25 cellular contexts compared by ENCODE assay signal in the genomic region with DNA sequence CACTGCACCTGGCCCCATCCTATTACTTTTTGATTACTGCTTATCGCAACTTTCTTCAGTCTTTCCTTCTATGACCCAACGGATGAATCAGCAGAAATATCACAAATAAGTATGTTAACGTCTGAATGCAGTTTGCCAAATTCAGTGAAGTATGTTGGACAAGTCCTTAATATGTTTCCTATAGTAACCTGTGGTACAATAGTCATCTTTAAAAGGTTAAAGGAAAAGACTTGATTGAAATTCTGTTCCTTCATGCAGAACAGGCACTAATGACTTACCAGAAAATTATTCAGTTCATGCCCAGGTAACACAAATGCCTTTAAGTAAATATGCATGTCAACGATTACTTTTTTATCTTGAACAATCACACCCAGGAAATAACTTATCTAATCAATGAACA.
DNase-seq lines count a peak whose midpoint lies in the region; ATAC-seq, FAIRE-seq and TF ChIP-seq lines count a peak whose summit lies in the region.
"Had no signal": no experiment of that assay in that cellular context is flagged by ENCODE, and none has a peak within 500 bp of the region (broad histone marks: within the 10 kb centered on the region; RNA-seq: fewer than 3 reads in every experiment).

No MANE protein-coding gene starts in this region.

- TF ChIP-seq CTCF in GM23338 (conservative IDR thresholded peaks at IDR 0.05; ENCODE audit: low read depth in 2 of 2) (no peak), kidney (IDR thresholded peaks at IDR 0.05; ENCODE audit: borderline replicate concordance, extremely low read depth, insufficient read depth) (no peak)

- FAIRE-seq in kidney (lab: Jason Lieb, UNC) (peak; percentile 42), GM12891 (lab: Jason Lieb, UNC) (no peak)
- FAIRE-seq: A549, GM19239, H54 had no signal

- no peaks in the 10 kb centered on the region for H3K79me2 ChIP-seq in GM23338 (replicated peaks; ENCODE audit: insufficient read depth)

- H3K27me3 Mint-ChIP-seq in GM23338 (ENCODE audit: insufficient read depth, low read depth, poor library complexity) = no peaks in the 10 kb centered on the region
- H3K27me3 Mint-ChIP-seq: CD4-positive, alpha-beta T cell had no signal

- no peaks in the 10 kb centered on the region for H3K36me3 Mint-ChIP-seq in GM23338 (ENCODE audit: low read depth)
- H3K36me3 Mint-ChIP-seq: CD14-positive monocyte; CD8-positive, alpha-beta memory T cell had no signal

- no peaks in the 10 kb centered on the region for H3F3A ChIP-seq in GM23338 (replicated peaks; ENCODE audit: low read depth)

- no peaks in the 10 kb centered on the region for H3K9me3 ChIP-seq in kidney (ENCODE audit: control insufficient read depth in 1 of 2, low read length in 2 of 2)
- H3K9me3 ChIP-seq: A549; BE2C; BLaER1 treated with 17β-estradiol and CSF1 and Interleukin-3, amounts not matched to agents 10 nM and 100 nM; HAP-1 had no signal

- intact Hi-C loops in kidney (cut with DNase I) = no loop called here

- no peak overlapping the region for H3K4me3 Mint-ChIP-seq in GM23338
- H3K4me3 Mint-ChIP-seq: CD14-positive monocyte; CD4-positive, alpha-beta T cell; CD8-positive, alpha-beta memory T cell; HFFc6 had no signal

- no peak for DNase-seq in GM23338 (ENCODE audit: low spot score)
- DNase-seq in kidney = no peak
- peak; percentile 26 for DNase-seq in left kidney (ENCODE audit: low read depth, low spot score)
- peak; percentile 73 for DNase-seq in renal cortical epithelial cell (ENCODE audit: low read depth)
- no peak for DNase-seq in GM12891 (ENCODE audit: insufficient read length, low spot score)
- DNase-seq in NCI-H1105 (lab: John Stamatoyannopoulos, UW) = no peak
- no peak for DNase-seq in cerebellar nuclear complex (lab: John Stamatoyannopoulos, UW)
- DNase-seq: 8988T; ACHN; AML-193; BE2C; CD4-positive, alpha-beta T cell; CD8-positive, alpha-beta memory T cell; DMS53; DMS79 treated with DMSO at 0.1 percent for 48 hours; GF-D8; GOT3; HFFc6 had no signal

- no peaks in the 10 kb centered on the region for H3K4me1 Mint-ChIP-seq in GM23338
- H3K4me1 Mint-ChIP-seq: CD14-positive monocyte; CD8-positive, alpha-beta memory T cell had no signal

- no peaks in the 10 kb centered on the region for H4K20me1 ChIP-seq in GM23338 (replicated peaks; ENCODE audit: insufficient read depth)
- H4K20me1 ChIP-seq: BLaER1 treated with 17β-estradiol and CSF1 and Interleukin-3, amounts not matched to agents 10 nM and 100 nM had no signal

- TF ChIP-seq POLR2A in GM12891 (IDR thresholded peaks at IDR 0.05; ENCODE audit: low read depth, low read length) = no peak

- H3K4me2 ChIP-seq in GM23338 = no peak overlapping the region
- H3K4me2 ChIP-seq: A549; BLaER1 treated with 17β-estradiol and CSF1 and Interleukin-3, amounts not matched to agents 10 nM and 100 nM had no signal

- H3K4me3 ChIP-seq in GM23338 (no peak overlapping the region), kidney (ENCODE audit: low read length in 2 of 2) (no peak overlapping the region)
- H3K4me3 ChIP-seq: A549; BLaER1 treated with 17β-estradiol and CSF1 and Interleukin-3, amounts not matched to agents 10 nM and 100 nM; HAP-1 had no signal

- H3K27ac ChIP-seq in GM23338 (ENCODE audit: low read depth) = no peak overlapping the region
- no peak overlapping the region for H3K27ac ChIP-seq in kidney (ENCODE audit: low read depth in 2 of 2, low read length in 2 of 2)
- H3K27ac ChIP-seq: A549; BLaER1 treated with 17β-estradiol and CSF1 and Interleukin-3, amounts not matched to agents 10 nM and 100 nM had no signal

- H3K9me3 Mint-ChIP-seq in GM23338 = no peaks in the 10 kb centered on the region
- H3K9me3 Mint-ChIP-seq: CD4-positive, alpha-beta T cell; HFFc6 had no signal

- H3K9ac ChIP-seq in kidney (ENCODE audit: low read length in 2 of 2) = no peak overlapping the region
- H3K9ac ChIP-seq: BLaER1 treated with 17β-estradiol and CSF1 and Interleukin-3, amounts not matched to agents 10 nM and 100 nM had no signal

- H2AFZ ChIP-seq in GM23338 = no peak overlapping the region

- H3K4me1 ChIP-seq in GM23338 (ENCODE audit: insufficient read depth) (no peaks in the 10 kb centered on the region), kidney (ENCODE audit: control insufficient read depth in 1 of 2, insufficient read depth in 1 of 2, low read depth in 1 of 2, low read length in 2 of 2) (no peaks in the 10 kb centered on the region)
- H3K4me1 ChIP-seq: A549; BE2C; BLaER1 treated with 17β-estradiol and CSF1 and Interleukin-3, amounts not matched to agents 10 nM and 100 nM; HAP-1 had no signal

- no peak for ATAC-seq in GM23338
- no peak for ATAC-seq in HG02759 (IDR thresholded peaks at IDR 0.05; ENCODE audit: unreplicated experiment)
- ATAC-seq: A549 had no signal

- H3K36me3 ChIP-seq in GM23338 (ENCODE audit: insufficient read depth) = no peaks in the 10 kb centered on the region
- no peaks in the 10 kb centered on the region for H3K36me3 ChIP-seq in kidney (ENCODE audit: control insufficient read depth in 1 of 2, insufficient read depth in 2 of 2, low read length in 2 of 2)
- H3K36me3 ChIP-seq: BE2C; BLaER1 treated with 17β-estradiol and CSF1 and Interleukin-3, amounts not matched to agents 10 nM and 100 nM; HAP-1 had no signal

- H3K9me2 ChIP-seq in GM23338 (ENCODE audit: insufficient read depth) = peaks cover 4% of the 10 kb centered on the region; the same call in 1 of the 2 replicates

- peak overlapping the region; percentile 64; the same call in 1 of the 2 replicates for H3K27ac Mint-ChIP-seq in GM23338
- H3K27ac Mint-ChIP-seq: CD14-positive monocyte; CD4-positive, alpha-beta T cell; CD8-positive, alpha-beta memory T cell; HFFc6 had no signal

- H3K27me3 ChIP-seq in GM23338 (ENCODE audit: insufficient read depth) = no peaks in the 10 kb centered on the region
- H3K27me3 ChIP-seq: BE2C; BLaER1 treated with 17β-estradiol and CSF1 and Interleukin-3, amounts not matched to agents 10 nM and 100 nM had no signal

TF ChIP-seq in GM23338, 12 proteins besides CTCF, POLR2A, EP300 and RAD21 (continues in another document):
- TF ChIP-seq POLR2AphosphoS5 (IDR thresholded peaks at IDR 0.05; ENCODE audit: low read depth) (no peak), CREB1 (CRISPR knock-in tag; IDR thresholded peaks at IDR 0.05; ENCODE audit: low read depth) (no peak), EZH2phosphoT487 (IDR thresholded peaks at IDR 0.05; ENCODE audit: unreplicated experiment) (no peak)
- TF ChIP-seq, protein P1, sequence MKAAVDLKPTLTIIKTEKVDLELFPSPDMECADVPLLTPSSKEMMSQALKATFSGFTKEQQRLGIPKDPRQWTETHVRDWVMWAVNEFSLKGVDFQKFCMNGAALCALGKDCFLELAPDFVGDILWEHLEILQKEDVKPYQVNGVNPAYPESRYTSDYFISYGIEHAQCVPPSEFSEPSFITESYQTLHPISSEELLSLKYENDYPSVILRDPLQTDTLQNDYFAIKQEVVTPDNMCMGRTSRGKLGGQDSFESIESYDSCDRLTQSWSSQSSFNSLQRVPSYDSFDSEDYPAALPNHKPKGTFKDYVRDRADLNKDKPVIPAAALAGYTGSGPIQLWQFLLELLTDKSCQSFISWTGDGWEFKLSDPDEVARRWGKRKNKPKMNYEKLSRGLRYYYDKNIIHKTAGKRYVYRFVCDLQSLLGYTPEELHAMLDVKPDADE (IDR thresholded peaks at IDR 0.05) = no peak

TF ChIP-seq in GM12891, 5 proteins besides CTCF, POLR2A, EP300 and RAD21:
- no peak for TF ChIP-seq SPI1 (IDR thresholded peaks at IDR 0.05; ENCODE audit: low read depth, low read length)
- no peak for TF ChIP-seq POU2F2 (IDR thresholded peaks at IDR 0.05; ENCODE audit: low read depth, low read length)
- TF ChIP-seq TAF1 (IDR thresholded peaks at IDR 0.05; ENCODE audit: low read depth, low read length) = no peak
- no peak for TF ChIP-seq PAX5 (IDR thresholded peaks at IDR 0.05; ENCODE audit: insufficient read depth, low read length, severe bottlenecking)
- TF ChIP-seq POLR2AphosphoS5 (IDR thresholded peaks at IDR 0.05; ENCODE audit: low read depth, low read length) = no peak

Comparison
In these comparisons a context has a peak if more than half of its experiments do, and no peak if none do; other contexts are left out.
1. DNase-seq: peak in left kidney (single experiment) and renal cortical epithelial cell (single experiment); none in GM23338 (single experiment), kidney (single experiment), GM12891 (single experiment), NCI-H1105 (single experiment) and cerebellar nuclear complex (0 of 2).